1 cellular context compared by ENCODE assay signal in the genomic region with DNA sequence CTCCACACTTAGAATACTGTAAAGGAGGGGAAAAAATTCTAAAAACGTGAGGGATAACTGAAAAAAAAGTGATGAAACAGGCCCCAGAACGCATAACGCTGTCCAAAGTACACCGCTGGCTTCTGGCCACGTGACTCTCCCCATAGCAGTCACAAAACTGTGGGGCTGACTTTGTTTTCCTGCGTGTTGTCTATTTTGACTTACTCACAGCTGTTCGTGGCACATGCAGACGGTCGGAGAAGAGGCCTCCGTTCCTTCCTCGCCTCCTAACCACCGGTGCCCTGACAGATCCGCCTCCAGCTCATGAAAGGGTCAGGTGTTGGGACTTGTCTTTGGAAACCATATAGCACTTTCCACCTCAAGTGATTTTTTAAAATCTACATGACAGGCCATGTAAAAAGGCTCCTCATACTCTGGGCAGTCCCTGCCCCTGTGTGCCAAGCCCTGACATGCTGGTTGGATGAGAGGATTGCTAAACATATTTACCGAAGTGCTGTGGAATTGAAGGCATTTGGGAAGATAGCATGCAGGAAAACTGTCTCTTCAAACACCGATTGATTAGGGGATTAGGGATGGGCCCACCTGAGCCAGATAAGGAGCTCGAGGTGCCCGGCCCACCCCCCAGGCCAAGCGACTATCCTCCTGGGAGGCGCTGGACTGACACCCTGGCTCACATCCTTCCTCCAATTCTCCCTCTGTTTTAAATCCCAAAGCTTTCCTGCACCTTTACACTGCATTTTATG.
TF ChIP-seq lines count a peak whose summit lies in the region.

No MANE protein-coding gene starts in this region.

TF ChIP-seq in GM23338, 12 proteins besides CTCF, POLR2A, EP300 and RAD21:
- TF ChIP-seq EZH2 (IDR thresholded peaks at IDR 0.05; ENCODE audit: low read depth, unreplicated experiment) (no peak), STAT1 (IDR thresholded peaks at IDR 0.05; ENCODE audit: unreplicated experiment) (no peak), POLR2AphosphoS5 (IDR thresholded peaks at IDR 0.05; ENCODE audit: low read depth) (no peak), EZH2phosphoT487 (IDR thresholded peaks at IDR 0.05; ENCODE audit: unreplicated experiment) (no peak), CREB1 (CRISPR knock-in tag; IDR thresholded peaks at IDR 0.05; ENCODE audit: low read depth) (no peak), ZNF114 (CRISPR knock-in tag; IDR thresholded peaks at IDR 0.05) (no peak), ETS1 (IDR thresholded peaks at IDR 0.05) (no peak), NANOG (IDR thresholded peaks at IDR 0.05; ENCODE audit: borderline replicate concordance) (no peak), ZNF331 (CRISPR knock-in tag; IDR thresholded peaks at IDR 0.05; ENCODE audit: low read depth) (no peak), JUNB (IDR thresholded peaks at IDR 0.05; ENCODE audit: unreplicated experiment) (no peak)
- TF ChIP-seq, protein P1, sequence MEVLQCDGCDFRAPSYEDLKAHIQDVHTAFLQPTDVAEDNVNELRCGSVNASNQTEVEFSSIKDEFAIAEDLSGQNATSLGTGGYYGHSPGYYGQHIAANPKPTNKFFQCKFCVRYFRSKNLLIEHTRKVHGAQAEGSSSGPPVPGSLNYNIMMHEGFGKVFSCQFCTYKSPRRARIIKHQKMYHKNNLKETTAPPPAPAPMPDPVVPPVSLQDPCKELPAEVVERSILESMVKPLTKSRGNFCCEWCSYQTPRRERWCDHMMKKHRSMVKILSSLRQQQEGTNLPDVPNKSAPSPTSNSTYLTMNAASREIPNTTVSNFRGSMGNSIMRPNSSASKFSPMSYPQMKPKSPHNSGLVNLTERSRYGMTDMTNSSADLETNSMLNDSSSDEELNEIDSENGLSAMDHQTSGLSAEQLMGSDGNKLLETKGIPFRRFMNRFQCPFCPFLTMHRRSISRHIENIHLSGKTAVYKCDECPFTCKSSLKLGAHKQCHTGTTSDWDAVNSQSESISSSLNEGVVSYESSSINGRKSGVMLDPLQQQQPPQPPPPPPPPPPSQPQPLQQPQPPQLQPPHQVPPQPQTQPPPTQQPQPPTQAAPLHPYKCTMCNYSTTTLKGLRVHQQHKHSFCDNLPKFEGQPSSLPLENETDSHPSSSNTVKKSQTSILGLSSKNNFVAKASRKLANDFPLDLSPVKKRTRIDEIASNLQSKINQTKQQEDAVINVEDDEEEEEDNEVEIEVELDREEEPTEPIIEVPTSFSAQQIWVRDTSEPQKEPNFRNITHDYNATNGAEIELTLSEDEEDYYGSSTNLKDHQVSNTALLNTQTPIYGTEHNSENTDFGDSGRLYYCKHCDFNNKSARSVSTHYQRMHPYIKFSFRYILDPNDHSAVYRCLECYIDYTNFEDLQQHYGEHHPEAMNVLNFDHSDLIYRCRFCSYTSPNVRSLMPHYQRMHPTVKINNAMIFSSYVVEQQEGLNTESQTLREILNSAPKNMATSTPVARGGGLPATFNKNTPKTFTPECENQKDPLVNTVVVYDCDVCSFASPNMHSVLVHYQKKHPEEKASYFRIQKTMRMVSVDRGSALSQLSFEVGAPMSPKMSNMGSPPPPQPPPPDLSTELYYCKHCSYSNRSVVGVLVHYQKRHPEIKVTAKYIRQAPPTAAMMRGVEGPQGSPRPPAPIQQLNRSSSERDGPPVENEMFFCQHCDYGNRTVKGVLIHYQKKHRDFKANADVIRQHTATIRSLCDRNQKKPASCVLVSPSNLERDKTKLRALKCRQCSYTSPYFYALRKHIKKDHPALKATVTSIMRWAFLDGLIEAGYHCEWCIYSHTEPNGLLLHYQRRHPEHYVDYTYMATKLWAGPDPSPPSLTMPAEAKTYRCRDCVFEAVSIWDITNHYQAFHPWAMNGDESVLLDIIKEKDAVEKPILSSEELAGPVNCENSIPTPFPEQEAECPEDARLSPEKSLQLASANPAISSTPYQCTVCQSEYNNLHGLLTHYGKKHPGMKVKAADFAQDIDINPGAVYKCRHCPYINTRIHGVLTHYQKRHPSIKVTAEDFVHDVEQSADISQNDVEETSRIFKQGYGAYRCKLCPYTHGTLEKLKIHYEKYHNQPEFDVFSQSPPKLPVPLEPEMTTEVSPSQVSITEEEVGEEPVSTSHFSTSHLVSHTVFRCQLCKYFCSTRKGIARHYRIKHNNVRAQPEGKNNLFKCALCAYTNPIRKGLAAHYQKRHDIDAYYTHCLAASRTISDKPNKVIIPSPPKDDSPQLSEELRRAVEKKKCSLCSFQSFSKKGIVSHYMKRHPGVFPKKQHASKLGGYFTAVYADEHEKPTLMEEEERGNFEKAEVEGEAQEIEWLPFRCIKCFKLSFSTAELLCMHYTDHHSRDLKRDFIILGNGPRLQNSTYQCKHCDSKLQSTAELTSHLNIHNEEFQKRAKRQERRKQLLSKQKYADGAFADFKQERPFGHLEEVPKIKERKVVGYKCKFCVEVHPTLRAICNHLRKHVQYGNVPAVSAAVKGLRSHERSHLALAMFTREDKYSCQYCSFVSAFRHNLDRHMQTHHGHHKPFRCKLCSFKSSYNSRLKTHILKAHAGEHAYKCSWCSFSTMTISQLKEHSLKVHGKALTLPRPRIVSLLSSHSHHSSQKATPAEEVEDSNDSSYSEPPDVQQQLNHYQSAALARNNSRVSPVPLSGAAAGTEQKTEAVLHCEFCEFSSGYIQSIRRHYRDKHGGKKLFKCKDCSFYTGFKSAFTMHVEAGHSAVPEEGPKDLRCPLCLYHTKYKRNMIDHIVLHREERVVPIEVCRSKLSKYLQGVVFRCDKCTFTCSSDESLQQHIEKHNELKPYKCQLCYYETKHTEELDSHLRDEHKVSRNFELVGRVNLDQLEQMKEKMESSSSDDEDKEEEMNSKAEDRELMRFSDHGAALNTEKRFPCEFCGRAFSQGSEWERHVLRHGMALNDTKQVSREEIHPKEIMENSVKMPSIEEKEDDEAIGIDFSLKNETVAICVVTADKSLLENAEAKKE (CRISPR knock-in tag; IDR thresholded peaks at IDR 0.05) = no peak
- TF ChIP-seq, protein P2, sequence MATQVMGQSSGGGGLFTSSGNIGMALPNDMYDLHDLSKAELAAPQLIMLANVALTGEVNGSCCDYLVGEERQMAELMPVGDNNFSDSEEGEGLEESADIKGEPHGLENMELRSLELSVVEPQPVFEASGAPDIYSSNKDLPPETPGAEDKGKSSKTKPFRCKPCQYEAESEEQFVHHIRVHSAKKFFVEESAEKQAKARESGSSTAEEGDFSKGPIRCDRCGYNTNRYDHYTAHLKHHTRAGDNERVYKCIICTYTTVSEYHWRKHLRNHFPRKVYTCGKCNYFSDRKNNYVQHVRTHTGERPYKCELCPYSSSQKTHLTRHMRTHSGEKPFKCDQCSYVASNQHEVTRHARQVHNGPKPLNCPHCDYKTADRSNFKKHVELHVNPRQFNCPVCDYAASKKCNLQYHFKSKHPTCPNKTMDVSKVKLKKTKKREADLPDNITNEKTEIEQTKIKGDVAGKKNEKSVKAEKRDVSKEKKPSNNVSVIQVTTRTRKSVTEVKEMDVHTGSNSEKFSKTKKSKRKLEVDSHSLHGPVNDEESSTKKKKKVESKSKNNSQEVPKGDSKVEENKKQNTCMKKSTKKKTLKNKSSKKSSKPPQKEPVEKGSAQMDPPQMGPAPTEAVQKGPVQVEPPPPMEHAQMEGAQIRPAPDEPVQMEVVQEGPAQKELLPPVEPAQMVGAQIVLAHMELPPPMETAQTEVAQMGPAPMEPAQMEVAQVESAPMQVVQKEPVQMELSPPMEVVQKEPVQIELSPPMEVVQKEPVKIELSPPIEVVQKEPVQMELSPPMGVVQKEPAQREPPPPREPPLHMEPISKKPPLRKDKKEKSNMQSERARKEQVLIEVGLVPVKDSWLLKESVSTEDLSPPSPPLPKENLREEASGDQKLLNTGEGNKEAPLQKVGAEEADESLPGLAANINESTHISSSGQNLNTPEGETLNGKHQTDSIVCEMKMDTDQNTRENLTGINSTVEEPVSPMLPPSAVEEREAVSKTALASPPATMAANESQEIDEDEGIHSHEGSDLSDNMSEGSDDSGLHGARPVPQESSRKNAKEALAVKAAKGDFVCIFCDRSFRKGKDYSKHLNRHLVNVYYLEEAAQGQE (IDR thresholded peaks at IDR 0.05; ENCODE audit: unreplicated experiment) = no peak
TF ChIP-seq in GM23338: peak in this region for 0.
